36 cellular contexts compared by ENCODE assay signal in genomic region chr1:116129537-116129936, GRCh38. TPM values are rescaled to one million over a fixed set of nuclear protein-coding genes. Genes with fewer than 3 reads are reported as not detected.
"Had no signal": no experiment of that assay in that cellular context is flagged by ENCODE, and none has a peak within 500 bp of the region (broad histone marks: within the 10 kb centered on the region; RNA-seq: fewer than 3 reads in every experiment).

No MANE protein-coding gene starts in this region.

- H3K4me2 ChIP-seq: neural progenitor cell, smooth muscle cell had no signal

- DNase-seq: hypothalamus; immature natural killer cell; kidney; left colon; left lung; lower lobe of right lung; mammary epithelial cell; mesenchymal stem cell; naive B cell; natural killer cell; nephron progenitor cell; occipital lobe; right lobe of liver; stimulated activated CD4-positive, alpha-beta T cell treated with anti-CD3 and anti-CD28 coated beads, Interleukin-1b, Interleukin-23, amount 100 ng/mL, for 48 hours; stimulated activated CD4-positive, alpha-beta T cell treated with anti-CD3 and anti-CD28 coated beads, Interleukin-2, amount 100 ng/mL, for 48 hours; stimulated activated CD4-positive, alpha-beta T cell treated with anti-CD3 and anti-CD28 coated beads, Interleukin-4, amount 100 ng/mL, for 4 hours; stimulated activated CD8-positive, alpha-beta memory T cell treated with anti-CD3 and anti-CD28 coated beads, Interleukin-4, amount 100 ng/mL, for 48 hours; stimulated activated naive CD4-positive, alpha-beta T cell treated with Interleukin-2 at 50 U/mL for 16 hours; tibial artery; trophoblast cell; upper lobe of right lung had no signal

- H3K4me1 Mint-ChIP-seq: naive B cell, neural progenitor cell had no signal

- H3K36me3 ChIP-seq: left lung, lower lobe of right lung, neural progenitor cell, neutrophil, right atrium auricular region, right lobe of liver, thoracic aorta, tibial artery, upper lobe of right lung had no signal

- H3K9me3 Mint-ChIP-seq: immature natural killer cell; mesothelial cell of epicardium; naive B cell; natural killer cell; nephron progenitor cell; neural progenitor cell; stimulated activated memory B cell treated with anti-CD40 and anti-IgM and Interleukin-4, amounts not matched to agents 10 μg/mL and 1 μg/mL and 100 μg/mL, for 72 hours had no signal

- ATAC-seq: left colon, left lung had no signal

- H3K27ac Mint-ChIP-seq: immature natural killer cell; mesothelial cell of epicardium; naive B cell; natural killer cell; nephron progenitor cell; neural progenitor cell; stimulated activated memory B cell treated with anti-CD40 and anti-IgM and Interleukin-4, amounts not matched to agents 10 μg/mL and 1 μg/mL and 100 μg/mL, for 72 hours had no signal

- H3K4me1 ChIP-seq: left lung, lower lobe of right lung, neural progenitor cell, parathyroid adenoma, right atrium auricular region, right lobe of liver, tibial artery, upper lobe of right lung had no signal

- H2AFZ ChIP-seq: neural progenitor cell, parathyroid adenoma had no signal

- H3K4me3 Mint-ChIP-seq: immature natural killer cell; mesothelial cell of epicardium; naive B cell; natural killer cell; nephron progenitor cell; neural progenitor cell; stimulated activated memory B cell treated with anti-CD40 and anti-IgM and Interleukin-4, amounts not matched to agents 10 μg/mL and 1 μg/mL and 100 μg/mL, for 72 hours had no signal

- H3K27me3 ChIP-seq: left lung, neural progenitor cell, neutrophil, right atrium auricular region, right lobe of liver, suprapubic skin, tibial artery, upper lobe of right lung had no signal

- FAIRE-seq: islet of Langerhans, kidney, urothelium cell line had no signal

- H3K4me3 ChIP-seq: left lung, lower lobe of right lung, neural progenitor cell, right atrium auricular region, right lobe of liver, smooth muscle cell, suprapubic skin, thoracic aorta, tibial artery, upper lobe of right lung had no signal

- H3K79me2 ChIP-seq: parathyroid adenoma had no signal

- H3K9ac ChIP-seq: neural progenitor cell, parathyroid adenoma had no signal

- H3K9me3 ChIP-seq: left lung, lower lobe of right lung, neutrophil, right atrium auricular region, right lobe of liver, suprapubic skin, thoracic aorta, tibial artery, upper lobe of right lung had no signal

- H3K27ac ChIP-seq: left lung, lower lobe of right lung, neural progenitor cell, neutrophil, parathyroid adenoma, right atrium auricular region, right lobe of liver, suprapubic skin, thoracic aorta, tibial artery, upper lobe of right lung had no signal

- H3K36me3 Mint-ChIP-seq: immature natural killer cell; mesothelial cell of epicardium; naive B cell; natural killer cell; neural progenitor cell; stimulated activated memory B cell treated with anti-CD40 and anti-IgM and Interleukin-4, amounts not matched to agents 10 μg/mL and 1 μg/mL and 100 μg/mL, for 72 hours had no signal

RNA-seq across cellular contexts. Expression of gene MAB21L3, which starts 18.3 kb away (rescaled TPM):
- total RNA-seq: natural killer cell, osteocyte, posterior vena cava, pulmonary artery endothelial cell, right atrium auricular region, skeletal muscle tissue, thoracic aorta had no signal
- polyA plus RNA-seq: immature natural killer cell had no signal
